ENCODE assay signal across 20 cellular contexts in the genomic region with DNA sequence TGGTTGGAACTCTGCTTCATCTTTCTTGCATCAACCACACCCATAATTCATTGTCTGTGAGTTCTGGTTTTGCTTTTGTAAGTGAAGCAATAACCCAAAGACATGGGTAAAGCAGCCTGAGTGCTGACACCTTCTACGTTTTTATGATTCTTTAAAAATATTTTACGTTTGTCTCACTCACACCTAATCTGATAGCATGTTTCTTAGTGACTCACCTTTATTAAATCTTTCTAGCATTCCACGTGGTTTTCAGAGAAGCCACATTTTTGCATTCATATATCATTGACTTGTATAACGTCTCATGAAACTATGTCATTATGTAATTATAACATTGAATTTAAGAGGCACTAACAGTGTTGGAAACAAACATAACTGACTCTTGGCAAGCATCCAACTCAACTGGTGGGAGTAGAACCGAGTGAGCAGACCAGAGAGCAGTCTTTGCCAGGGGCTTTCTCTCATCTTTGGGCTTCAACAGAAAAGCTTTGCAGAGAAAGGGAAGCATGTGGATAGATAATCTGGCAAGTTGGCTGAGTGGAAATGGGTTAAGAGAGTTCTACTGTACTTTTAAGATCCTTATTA.
DNase-seq lines count a peak whose midpoint lies in the region; TF ChIP-seq lines count a peak whose summit lies in the region.
"Had no signal": no experiment of that assay in that cellular context is flagged by ENCODE, and none has a peak within 500 bp of the region (broad histone marks: within the 10 kb centered on the region; RNA-seq: fewer than 3 reads in every experiment).

No MANE protein-coding gene starts in this region.

- H3K27me3 ChIP-seq in WERI-Rb-1 (ENCODE audit: insufficient read depth, low read depth, severe bottlenecking), result no peaks in the 10 kb centered on the region
- H3K27me3 ChIP-seq: heart right ventricle, upper lobe of right lung had no signal

- POLR2A ChIA-PET in OCI-LY7 (lab: Charles Lee), result no interaction called here

- H3K9me3 ChIP-seq in WERI-Rb-1 (ENCODE audit: severe bottlenecking) (no peaks in the 10 kb centered on the region), OCI-LY7 (ENCODE audit: low read length) (no peaks in the 10 kb centered on the region)
- H3K9me3 ChIP-seq: heart right ventricle, left ventricle myocardium inferior, upper lobe of right lung had no signal

- no peaks in the 10 kb centered on the region for H3K4me1 ChIP-seq in OCI-LY7 (ENCODE audit: insufficient read depth, low read length, poor library complexity, severe bottlenecking)
- H3K4me1 ChIP-seq: heart right ventricle, left ventricle myocardium inferior, upper lobe of right lung had no signal

- CTCF ChIA-PET in Calu3 (lab: Charles Lee) (no interaction called here), OCI-LY7 (lab: Charles Lee; ENCODE audit: unreplicated experiment) (no interaction called here)

- H3K79me2 ChIP-seq in OCI-LY7 (ENCODE audit: insufficient read depth, low read depth, low read length), result no peaks in the 10 kb centered on the region

- intact Hi-C loops in Calu3 (cut with micrococcal nuclease; ENCODE audit: unreplicated experiment) (no loop called here), OCI-LY7 (cut with micrococcal nuclease; ENCODE audit: unreplicated experiment) (no loop called here)

- H3K9me2 ChIP-seq in OCI-LY7 (ENCODE audit: insufficient read depth, low read length), result no peaks in the 10 kb centered on the region

- H3K4me3 Mint-ChIP-seq in Calu3 (ENCODE audit: low read depth, unreplicated experiment), result no peak overlapping the region
- H3K4me3 Mint-ChIP-seq: activated naive CD8-positive, alpha-beta T cell treated with anti-CD3 and anti-CD28 coated beads, Interleukin-2, amount 10 ng/mL, durations not matched to agents 7 days and 5 days; naive thymus-derived CD8-positive, alpha-beta T cell; stimulated activated effector memory CD8-positive, alpha-beta T cell treated with anti-CD3 and anti-CD28 coated beads, Interleukin-12 subunit alpha, Interleukin-12 subunit beta, amount 100 ng/mL, for 72 hours had no signal

- H3K4me1 Mint-ChIP-seq in Calu3 (ENCODE audit: low read depth, unreplicated experiment), result peaks cover 41% of the 10 kb centered on the region
- H3K4me1 Mint-ChIP-seq: activated naive CD8-positive, alpha-beta T cell treated with anti-CD3 and anti-CD28 coated beads, Interleukin-2, amount 10 ng/mL, durations not matched to agents 7 days and 5 days; naive thymus-derived CD8-positive, alpha-beta T cell; stimulated activated effector memory CD8-positive, alpha-beta T cell treated with anti-CD3 and anti-CD28 coated beads, Interleukin-12 subunit alpha, Interleukin-12 subunit beta, amount 100 ng/mL, for 72 hours had no signal

- H4K20me1 ChIP-seq in OCI-LY7 (ENCODE audit: insufficient read depth, low read length), result no peaks in the 10 kb centered on the region

- H3K36me3 Mint-ChIP-seq in Calu3 (ENCODE audit: insufficient read depth, unreplicated experiment), result no peaks in the 10 kb centered on the region
- H3K36me3 Mint-ChIP-seq: activated naive CD8-positive, alpha-beta T cell treated with anti-CD3 and anti-CD28 coated beads, Interleukin-2, amount 10 ng/mL, durations not matched to agents 7 days and 5 days; naive thymus-derived CD8-positive, alpha-beta T cell; stimulated activated effector memory CD8-positive, alpha-beta T cell treated with anti-CD3 and anti-CD28 coated beads, Interleukin-12 subunit alpha, Interleukin-12 subunit beta, amount 100 ng/mL, for 72 hours had no signal

- DNase-seq in Calu3 (peak; percentile 46), LoVo (ENCODE audit: low spot score) (peak; percentile 9), NCI-H748 (lab: John Stamatoyannopoulos, UW; ENCODE audit: unreplicated experiment) (peak; percentile 93), glomerular visceral epithelial cell (ENCODE audit: extremely low spot score) (peak; percentile 50), WERI-Rb-1 (no peak), OCI-LY7 (ENCODE audit: low spot score) (no peak)
- DNase-seq in stimulated activated CD8-positive, alpha-beta memory T cell treated with anti-CD3 and anti-CD28 coated beads, Interleukin-4, amount 100 ng/mL, for 48 hours, result no peak
- DNase-seq in effector CD4-positive, alpha-beta T cell, result no peak
- DNase-seq: activated CD4-positive, CD25-positive, alpha-beta regulatory T cell treated with anti-CD3 and anti-CD28 coated beads, Interleukin-2, amount 50 U/mL, for 72 hours; activated CD8-positive, alpha-beta memory T cell treated with anti-CD3 and anti-CD28 coated beads, Interleukin-2, amount 50 U/mL, for 48 hours; activated naive CD8-positive, alpha-beta T cell treated with anti-CD3 and anti-CD28 coated beads, Interleukin-2, amount 10 ng/mL, durations not matched to agents 7 days and 5 days; erythroblast; heart right ventricle; left ventricle myocardium inferior; naive thymus-derived CD8-positive, alpha-beta T cell; NCI-H1930; stimulated activated CD4-positive, alpha-beta T cell treated with anti-CD3 and anti-CD28 coated beads, Interleukin-4, amount 100 ng/mL, for 24 hours; upper lobe of right lung had no signal

- BruUV-seq in Calu3 (replicated peaks; lab: Mats Ljungman, UMichigan) (no TSS peak), OCI-LY7 (replicated peaks; lab: Mats Ljungman, UMichigan) (no TSS peak)

- TF ChIP-seq CTCF in Calu3 (IDR thresholded peaks at IDR 0.05; ENCODE audit: unreplicated experiment) (no peak), WERI-Rb-1 (IDR thresholded peaks at IDR 0.05; ENCODE audit: low read depth, low read length) (no peak), OCI-LY7 (conservative IDR thresholded peaks at IDR 0.05; ENCODE audit: low read length) (no peak)

- no peaks in the 10 kb centered on the region for H3K36me3 ChIP-seq in WERI-Rb-1
- no peaks in the 10 kb centered on the region for H3K36me3 ChIP-seq in OCI-LY7 (ENCODE audit: insufficient read depth, low read length)
- H3K36me3 ChIP-seq: heart right ventricle, left ventricle myocardium inferior, upper lobe of right lung had no signal

- peaks cover 2% of the 10 kb centered on the region for H3K9me3 Mint-ChIP-seq in Calu3 (ENCODE audit: low read depth, unreplicated experiment)
- H3K9me3 Mint-ChIP-seq: activated naive CD8-positive, alpha-beta T cell treated with anti-CD3 and anti-CD28 coated beads, Interleukin-2, amount 10 ng/mL, durations not matched to agents 7 days and 5 days had no signal

- H3K27ac Mint-ChIP-seq in Calu3 (ENCODE audit: unreplicated experiment), result no peak overlapping the region
- H3K27ac Mint-ChIP-seq: activated naive CD8-positive, alpha-beta T cell treated with anti-CD3 and anti-CD28 coated beads, Interleukin-2, amount 10 ng/mL, durations not matched to agents 7 days and 5 days; naive thymus-derived CD8-positive, alpha-beta T cell; stimulated activated effector memory CD8-positive, alpha-beta T cell treated with anti-CD3 and anti-CD28 coated beads, Interleukin-12 subunit alpha, Interleukin-12 subunit beta, amount 100 ng/mL, for 72 hours had no signal

- H3K4me3 ChIP-seq in WERI-Rb-1 (ENCODE audit: low read depth, low read length) (no peak overlapping the region), OCI-LY7 (ENCODE audit: low read depth, low read length, poor library complexity, severe bottlenecking) (no peak overlapping the region)
- H3K4me3 ChIP-seq: heart right ventricle, left ventricle myocardium inferior, upper lobe of right lung had no signal

- no peak overlapping the region for H3K4me2 ChIP-seq in OCI-LY7 (ENCODE audit: low read length)

- H2AFZ ChIP-seq in OCI-LY7 (ENCODE audit: low read length), result no peak overlapping the region

- H3K27ac ChIP-seq in WERI-Rb-1 (no peak overlapping the region), OCI-LY7 (ENCODE audit: low read depth, low read length, poor library complexity, severe bottlenecking) (no peak overlapping the region)
- H3K27ac ChIP-seq: C4-2B, heart right ventricle, left ventricle myocardium inferior, upper lobe of right lung had no signal

- no peaks in the 10 kb centered on the region for H3K27me3 Mint-ChIP-seq in Calu3 (ENCODE audit: unreplicated experiment)
- H3K27me3 Mint-ChIP-seq: activated naive CD8-positive, alpha-beta T cell treated with anti-CD3 and anti-CD28 coated beads, Interleukin-2, amount 10 ng/mL, durations not matched to agents 7 days and 5 days had no signal

Comparison
In these comparisons a context has a peak if more than half of its experiments do, and no peak if none do; other contexts are left out.
1. DNase-seq: peak in Calu3 (single experiment), LoVo (single experiment), NCI-H748 (single experiment) and glomerular visceral epithelial cell (single experiment); none in WERI-Rb-1 (single experiment), OCI-LY7 (single experiment), stimulated activated CD8-positive, alpha-beta memory T cell treated with anti-CD3 and anti-CD28 coated beads, Interleukin-4, amount 100 ng/mL, for 48 hours (single experiment) and effector CD4-positive, alpha-beta T cell (single experiment).